ENCODE assay signal across 3 cellular contexts in the genomic region with DNA sequence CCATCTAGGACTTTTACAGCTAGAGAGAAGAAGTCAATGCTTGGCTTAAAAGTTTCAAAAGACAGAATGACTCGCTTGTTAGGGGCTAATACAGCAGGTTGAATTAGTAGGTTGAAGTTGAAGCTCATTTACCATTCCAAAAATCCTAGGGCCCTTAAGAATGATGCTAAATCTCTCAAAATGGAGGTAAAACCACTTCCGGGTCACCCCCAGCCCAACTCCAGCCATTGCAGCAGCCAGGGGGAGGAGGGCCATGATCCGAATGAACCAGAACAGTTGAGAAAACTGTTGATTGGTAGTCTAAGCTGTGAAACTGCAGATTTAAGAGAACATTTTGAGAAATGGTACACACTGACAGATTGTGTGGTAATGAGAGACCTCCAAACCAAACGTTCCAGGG.
TF ChIP-seq lines count a peak whose summit lies in the region.

No MANE protein-coding gene starts in this region.

TF ChIP-seq in K562, 482 proteins besides CTCF, POLR2A, EP300 and RAD21 (continued from another document):
- TF ChIP-seq NR2C1 (IDR thresholded peaks at IDR 0.05) (peak; percentile 39; the same call in 1 of the 2 replicates), NR2C1 (tag; IDR thresholded peaks at IDR 0.05) (peak; percentile 58; the same call in 1 of the 2 replicates), GABPA (tag; conservative IDR thresholded peaks at IDR 0.05; ENCODE audit: low read depth) (0 out of 2 replicates have a peak, but pooled peaks have one; percentile 35), HDAC8 (tag; IDR thresholded peaks at IDR 0.05) (no peak)

TF ChIP-seq in HEK293T, 16 proteins besides CTCF, POLR2A, EP300 and RAD21 (continued from another document):
- TF ChIP-seq, protein P1, sequence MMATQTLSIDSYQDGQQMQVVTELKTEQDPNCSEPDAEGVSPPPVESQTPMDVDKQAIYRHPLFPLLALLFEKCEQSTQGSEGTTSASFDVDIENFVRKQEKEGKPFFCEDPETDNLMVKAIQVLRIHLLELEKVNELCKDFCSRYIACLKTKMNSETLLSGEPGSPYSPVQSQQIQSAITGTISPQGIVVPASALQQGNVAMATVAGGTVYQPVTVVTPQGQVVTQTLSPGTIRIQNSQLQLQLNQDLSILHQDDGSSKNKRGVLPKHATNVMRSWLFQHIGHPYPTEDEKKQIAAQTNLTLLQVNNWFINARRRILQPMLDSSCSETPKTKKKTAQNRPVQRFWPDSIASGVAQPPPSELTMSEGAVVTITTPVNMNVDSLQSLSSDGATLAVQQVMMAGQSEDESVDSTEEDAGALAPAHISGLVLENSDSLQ (IDR thresholded peaks at IDR 0.05), result no peak
- no peak for TF ChIP-seq FOXM1 (IDR thresholded peaks at IDR 0.05; ENCODE audit: borderline replicate concordance)
- no peak for TF ChIP-seq FOXK2 (IDR thresholded peaks at IDR 0.05)
TF ChIP-seq in HEK293T: peak in this region for 0.

TF ChIP-seq in SK-N-SH treated with all-trans-retinoic acid at 6 μM for 48 hours, 23 proteins besides CTCF, POLR2A, EP300 and RAD21:
- TF ChIP-seq, protein P2, sequence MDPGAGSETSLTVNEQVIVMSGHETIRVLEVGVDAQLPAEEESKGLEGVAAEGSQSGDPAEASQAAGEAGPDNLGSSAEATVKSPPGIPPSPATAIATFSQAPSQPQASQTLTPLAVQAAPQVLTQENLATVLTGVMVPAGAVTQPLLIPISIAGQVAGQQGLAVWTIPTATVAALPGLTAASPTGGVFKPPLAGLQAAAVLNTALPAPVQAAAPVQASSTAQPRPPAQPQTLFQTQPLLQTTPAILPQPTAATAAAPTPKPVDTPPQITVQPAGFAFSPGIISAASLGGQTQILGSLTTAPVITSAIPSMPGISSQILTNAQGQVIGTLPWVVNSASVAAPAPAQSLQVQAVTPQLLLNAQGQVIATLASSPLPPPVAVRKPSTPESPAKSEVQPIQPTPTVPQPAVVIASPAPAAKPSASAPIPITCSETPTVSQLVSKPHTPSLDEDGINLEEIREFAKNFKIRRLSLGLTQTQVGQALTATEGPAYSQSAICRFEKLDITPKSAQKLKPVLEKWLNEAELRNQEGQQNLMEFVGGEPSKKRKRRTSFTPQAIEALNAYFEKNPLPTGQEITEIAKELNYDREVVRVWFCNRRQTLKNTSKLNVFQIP (CRISPR knock-in tag; IDR thresholded peaks at IDR 0.05; ENCODE audit: borderline replicate concordance, low read depth), result no peak
- TF ChIP-seq CSDC2 (CRISPR knock-in tag; IDR thresholded peaks at IDR 0.05), result no peak
- no peak for TF ChIP-seq ZNF8 (CRISPR knock-in tag; IDR thresholded peaks at IDR 0.05)
- TF ChIP-seq PPARA (CRISPR knock-in tag; IDR thresholded peaks at IDR 0.05; ENCODE audit: borderline replicate concordance), result no peak
- TF ChIP-seq, protein P3, sequence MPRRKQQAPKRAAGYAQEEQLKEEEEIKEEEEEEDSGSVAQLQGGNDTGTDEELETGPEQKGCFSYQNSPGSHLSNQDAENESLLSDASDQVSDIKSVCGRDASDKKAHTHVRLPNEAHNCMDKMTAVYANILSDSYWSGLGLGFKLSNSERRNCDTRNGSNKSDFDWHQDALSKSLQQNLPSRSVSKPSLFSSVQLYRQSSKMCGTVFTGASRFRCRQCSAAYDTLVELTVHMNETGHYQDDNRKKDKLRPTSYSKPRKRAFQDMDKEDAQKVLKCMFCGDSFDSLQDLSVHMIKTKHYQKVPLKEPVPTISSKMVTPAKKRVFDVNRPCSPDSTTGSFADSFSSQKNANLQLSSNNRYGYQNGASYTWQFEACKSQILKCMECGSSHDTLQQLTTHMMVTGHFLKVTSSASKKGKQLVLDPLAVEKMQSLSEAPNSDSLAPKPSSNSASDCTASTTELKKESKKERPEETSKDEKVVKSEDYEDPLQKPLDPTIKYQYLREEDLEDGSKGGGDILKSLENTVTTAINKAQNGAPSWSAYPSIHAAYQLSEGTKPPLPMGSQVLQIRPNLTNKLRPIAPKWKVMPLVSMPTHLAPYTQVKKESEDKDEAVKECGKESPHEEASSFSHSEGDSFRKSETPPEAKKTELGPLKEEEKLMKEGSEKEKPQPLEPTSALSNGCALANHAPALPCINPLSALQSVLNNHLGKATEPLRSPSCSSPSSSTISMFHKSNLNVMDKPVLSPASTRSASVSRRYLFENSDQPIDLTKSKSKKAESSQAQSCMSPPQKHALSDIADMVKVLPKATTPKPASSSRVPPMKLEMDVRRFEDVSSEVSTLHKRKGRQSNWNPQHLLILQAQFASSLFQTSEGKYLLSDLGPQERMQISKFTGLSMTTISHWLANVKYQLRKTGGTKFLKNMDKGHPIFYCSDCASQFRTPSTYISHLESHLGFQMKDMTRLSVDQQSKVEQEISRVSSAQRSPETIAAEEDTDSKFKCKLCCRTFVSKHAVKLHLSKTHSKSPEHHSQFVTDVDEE (CRISPR knock-in tag; IDR thresholded peaks at IDR 0.05), result no peak
- no peak for TF ChIP-seq TOX (CRISPR knock-in tag; IDR thresholded peaks at IDR 0.05; ENCODE audit: borderline replicate concordance)
- TF ChIP-seq, protein P4, sequence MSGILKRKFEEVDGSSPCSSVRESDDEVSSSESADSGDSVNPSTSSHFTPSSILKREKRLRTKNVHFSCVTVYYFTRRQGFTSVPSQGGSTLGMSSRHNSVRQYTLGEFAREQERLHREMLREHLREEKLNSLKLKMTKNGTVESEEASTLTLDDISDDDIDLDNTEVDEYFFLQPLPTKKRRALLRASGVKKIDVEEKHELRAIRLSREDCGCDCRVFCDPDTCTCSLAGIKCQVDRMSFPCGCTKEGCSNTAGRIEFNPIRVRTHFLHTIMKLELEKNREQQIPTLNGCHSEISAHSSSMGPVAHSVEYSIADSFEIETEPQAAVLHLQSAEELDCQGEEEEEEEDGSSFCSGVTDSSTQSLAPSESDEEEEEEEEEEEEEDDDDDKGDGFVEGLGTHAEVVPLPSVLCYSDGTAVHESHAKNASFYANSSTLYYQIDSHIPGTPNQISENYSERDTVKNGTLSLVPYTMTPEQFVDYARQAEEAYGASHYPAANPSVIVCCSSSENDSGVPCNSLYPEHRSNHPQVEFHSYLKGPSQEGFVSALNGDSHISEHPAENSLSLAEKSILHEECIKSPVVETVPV (CRISPR knock-in tag; IDR thresholded peaks at IDR 0.05), result no peak
- TF ChIP-seq, protein P5, sequence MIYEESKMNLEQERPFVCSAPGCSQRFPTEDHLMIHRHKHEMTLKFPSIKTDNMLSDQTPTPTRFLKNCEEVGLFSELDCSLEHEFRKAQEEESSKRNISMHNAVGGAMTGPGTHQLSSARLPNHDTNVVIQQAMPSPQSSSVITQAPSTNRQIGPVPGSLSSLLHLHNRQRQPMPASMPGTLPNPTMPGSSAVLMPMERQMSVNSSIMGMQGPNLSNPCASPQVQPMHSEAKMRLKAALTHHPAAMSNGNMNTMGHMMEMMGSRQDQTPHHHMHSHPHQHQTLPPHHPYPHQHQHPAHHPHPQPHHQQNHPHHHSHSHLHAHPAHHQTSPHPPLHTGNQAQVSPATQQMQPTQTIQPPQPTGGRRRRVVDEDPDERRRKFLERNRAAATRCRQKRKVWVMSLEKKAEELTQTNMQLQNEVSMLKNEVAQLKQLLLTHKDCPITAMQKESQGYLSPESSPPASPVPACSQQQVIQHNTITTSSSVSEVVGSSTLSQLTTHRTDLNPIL (CRISPR knock-in tag; IDR thresholded peaks at IDR 0.05; ENCODE audit: low read depth), result no peak
- no peak for TF ChIP-seq BACH2 (CRISPR knock-in tag; IDR thresholded peaks at IDR 0.05; ENCODE audit: borderline replicate concordance)
TF ChIP-seq in SK-N-SH treated with all-trans-retinoic acid at 6 μM for 48 hours: peak in this region for 0.
